ENCODE assay signal across 16 cellular contexts in the genomic region with DNA sequence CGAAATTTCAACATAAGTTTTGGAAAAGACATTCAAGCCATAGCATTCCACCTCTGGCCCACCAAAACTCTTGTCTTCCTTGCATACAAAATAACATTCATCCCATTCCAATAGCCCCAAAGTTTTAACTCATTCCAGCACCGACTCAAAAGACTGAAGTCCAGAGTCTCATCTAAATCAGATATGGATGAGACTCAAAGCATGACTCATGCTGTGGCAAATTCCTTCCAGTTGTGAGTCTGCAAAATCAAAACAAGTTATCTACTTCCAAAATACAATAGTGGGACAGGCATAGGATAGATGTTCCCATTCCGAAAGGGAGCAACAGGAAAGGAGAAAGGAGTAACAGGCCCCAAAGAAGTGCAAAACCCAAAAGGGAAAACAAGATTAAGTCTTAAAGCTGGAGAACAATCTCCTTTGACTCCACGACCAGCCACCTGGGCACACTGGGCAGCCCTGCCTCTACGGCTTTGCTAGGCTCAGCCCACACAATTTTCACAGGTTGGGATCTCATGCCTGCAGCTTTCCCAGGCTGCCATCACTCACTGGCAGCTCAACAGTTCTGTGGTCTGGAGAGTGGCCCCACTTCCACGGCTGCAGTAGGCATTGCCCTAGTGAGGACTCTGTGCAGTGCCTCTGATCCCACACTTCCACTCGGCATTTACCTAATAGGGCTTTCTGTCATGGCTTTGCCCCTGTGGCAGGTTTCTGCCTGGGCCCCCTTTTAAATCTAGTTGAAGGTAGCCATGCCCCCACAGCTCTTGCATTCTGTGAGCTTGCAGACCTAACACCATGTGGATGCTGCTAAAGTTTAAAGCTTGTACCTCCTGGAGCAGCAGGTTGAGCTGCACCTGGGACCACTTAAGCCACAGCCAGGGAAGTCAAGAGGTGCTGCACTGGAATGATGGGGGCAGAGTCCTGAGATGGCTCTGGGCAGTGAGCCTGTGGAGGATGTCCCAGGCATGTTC. TPM values are rescaled to one million over a fixed set of nuclear protein-coding genes. Genes with fewer than 3 reads are reported as not detected.
DNase-seq lines count a peak whose midpoint lies in the region; ATAC-seq and TF ChIP-seq lines count a peak whose summit lies in the region.
"Had no signal": no experiment of that assay in that cellular context is flagged by ENCODE, and none has a peak within 500 bp of the region (broad histone marks: within the 10 kb centered on the region; RNA-seq: fewer than 3 reads in every experiment).

No MANE protein-coding gene starts in this region.

- no peak overlapping the region for H3K4me3 Mint-ChIP-seq in activated CD4-positive, alpha-beta memory T cell treated with anti-CD3 and anti-CD28 coated beads, Interleukin-2, amount 10 ng/mL, durations not matched to agents 7 days and 5 days
- no peak overlapping the region for H3K4me3 Mint-ChIP-seq in activated CD4-positive, alpha-beta memory T cell treated with anti-CD3 and anti-CD28 coated beads for 36 hours
- H3K4me3 Mint-ChIP-seq in WTC11: no peak overlapping the region
- no peak overlapping the region for H3K4me3 Mint-ChIP-seq in CD4-positive, alpha-beta memory T cell
- H3K4me3 Mint-ChIP-seq: activated naive CD8-positive, alpha-beta T cell treated with anti-CD3 and anti-CD28 coated beads, Interleukin-2, amount 10 ng/mL, durations not matched to agents 7 days and 5 days; dendritic cell treated with granulocyte-macrophage colony-stimulating factor and Interleukin-4, amounts not matched to agents 40 ng/mL and 50 ng/mL, for 4 days had no signal

- no peaks in the 10 kb centered on the region for H3K36me3 ChIP-seq in heart right ventricle
- H3K36me3 ChIP-seq in CD4-positive, alpha-beta memory T cell (ENCODE audit: insufficient read depth, low read length): no peaks in the 10 kb centered on the region
- H3K36me3 ChIP-seq: neutrophil had no signal

- H3K27ac Mint-ChIP-seq in activated CD4-positive, alpha-beta memory T cell treated with anti-CD3 and anti-CD28 coated beads, Interleukin-2, amount 10 ng/mL, durations not matched to agents 7 days and 5 days: no peak overlapping the region
- H3K27ac Mint-ChIP-seq in activated CD4-positive, alpha-beta memory T cell treated with anti-CD3 and anti-CD28 coated beads for 36 hours: no peak overlapping the region
- no peak overlapping the region for H3K27ac Mint-ChIP-seq in WTC11
- peak overlapping the region in 1 of 7 donors; percentile 51 for H3K27ac Mint-ChIP-seq in CD4-positive, alpha-beta memory T cell
- H3K27ac Mint-ChIP-seq: activated naive CD8-positive, alpha-beta T cell treated with anti-CD3 and anti-CD28 coated beads, Interleukin-2, amount 10 ng/mL, durations not matched to agents 7 days and 5 days; dendritic cell treated with granulocyte-macrophage colony-stimulating factor and Interleukin-4, amounts not matched to agents 40 ng/mL and 50 ng/mL, for 4 days had no signal

- no peak for TF ChIP-seq CTCF in fibroblast of the aortic adventitia (IDR thresholded peaks at IDR 0.05; ENCODE audit: insufficient read depth, low read length)
- TF ChIP-seq CTCF in WTC11 (IDR thresholded peaks at IDR 0.05): no peak
- no peak for TF ChIP-seq CTCF in heart right ventricle (IDR thresholded peaks at IDR 0.05)

- no peak overlapping the region for H3K4me3 ChIP-seq in fibroblast of the aortic adventitia (ENCODE audit: low read depth, low read length)
- H3K4me3 ChIP-seq in heart right ventricle: no peak overlapping the region
- H3K4me3 ChIP-seq in CD4-positive, alpha-beta memory T cell (ENCODE audit: low read length in 2 of 2): no peak overlapping the region

- no peaks in the 10 kb centered on the region for H3K4me1 Mint-ChIP-seq in activated CD4-positive, alpha-beta memory T cell treated with anti-CD3 and anti-CD28 coated beads, Interleukin-2, amount 10 ng/mL, durations not matched to agents 7 days and 5 days
- no peaks in the 10 kb centered on the region for H3K4me1 Mint-ChIP-seq in activated CD4-positive, alpha-beta memory T cell treated with anti-CD3 and anti-CD28 coated beads for 36 hours (ENCODE audit: low read depth)
- peaks cover 14% of the 10 kb centered on the region for H3K4me1 Mint-ChIP-seq in WTC11
- H3K4me1 Mint-ChIP-seq in CD4-positive, alpha-beta memory T cell: no peaks in the 10 kb centered on the region
- H3K4me1 Mint-ChIP-seq: activated naive CD8-positive, alpha-beta T cell treated with anti-CD3 and anti-CD28 coated beads, Interleukin-2, amount 10 ng/mL, durations not matched to agents 7 days and 5 days had no signal

- peak; percentile 10 for DNase-seq in activated CD4-positive, alpha-beta memory T cell treated with anti-CD3 and anti-CD28 coated beads, Interleukin-2, amount 10 ng/mL, durations not matched to agents 7 days and 5 days
- DNase-seq in activated CD4-positive, alpha-beta memory T cell treated with anti-CD3 and anti-CD28 coated beads for 36 hours: no peak
- DNase-seq in fibroblast of the aortic adventitia (ENCODE audit: low read depth) (peak; percentile 76), WTC11 (ENCODE audit: low spot score) (no peak), heart right ventricle (no peak)
- peak; percentile 1 for DNase-seq in stimulated activated naive CD8-positive, alpha-beta T cell treated with anti-CD3 and anti-CD28 coated beads, Interleukin-15, Interleukin-2, amounts not matched to agents 100 U/mL and 50 U/mL, for 24 hours
- no peak for DNase-seq in CD4-positive, alpha-beta memory T cell
- DNase-seq: activated naive CD8-positive, alpha-beta T cell treated with anti-CD3 and anti-CD28 coated beads, Interleukin-2, amount 10 ng/mL, durations not matched to agents 7 days and 5 days; Calu3; MV-4-11; NCI-H2171 had no signal

- no peak overlapping the region for H3K27ac ChIP-seq in heart right ventricle
- no peak overlapping the region for H3K27ac ChIP-seq in CD4-positive, alpha-beta memory T cell (ENCODE audit: low read depth, low read length)
- H3K27ac ChIP-seq: neutrophil had no signal

- peaks cover 45% of the 10 kb centered on the region for H3K27me3 Mint-ChIP-seq in activated CD4-positive, alpha-beta memory T cell treated with anti-CD3 and anti-CD28 coated beads, Interleukin-2, amount 10 ng/mL, durations not matched to agents 7 days and 5 days
- no peaks in the 10 kb centered on the region for H3K27me3 Mint-ChIP-seq in activated CD4-positive, alpha-beta memory T cell treated with anti-CD3 and anti-CD28 coated beads for 36 hours
- peaks cover 11% of the 10 kb centered on the region; the same call in 1 of the 2 replicates for H3K27me3 Mint-ChIP-seq in WTC11 (ENCODE audit: low read depth)
- H3K27me3 Mint-ChIP-seq in CD4-positive, alpha-beta memory T cell: peaks cover 0 to 5% of the 10 kb centered on the region in 2 donors

- ATAC-seq in SK-N-SH treated with all-trans-retinoic acid at 6 μM for 48 hours (peak; percentile 76), WTC11 (no peak), heart right ventricle (no peak)
- no peak for ATAC-seq in stimulated activated naive CD8-positive, alpha-beta T cell treated with anti-CD3 and anti-CD28 coated beads, Interleukin-15, Interleukin-2, amounts not matched to agents 100 U/mL and 50 U/mL, for 24 hours
- ATAC-seq: HCT116 had no signal

- POLR2A ChIA-PET in activated CD4-positive, alpha-beta memory T cell treated with anti-CD3 and anti-CD28 coated beads, Interleukin-2, amount 10 ng/mL, durations not matched to agents 7 days and 5 days (lab: Charles Lee): interaction anchor here (1.1 kb wide), 1 partner anchor 47 kb away, joined by 3 read pairs; no protein-coding TSS in a partner anchor
- POLR2A ChIA-PET in activated CD4-positive, alpha-beta memory T cell treated with anti-CD3 and anti-CD28 coated beads for 36 hours (lab: Charles Lee): no interaction called here
- POLR2A ChIA-PET in WTC11 (lab: Charles Lee): no interaction called here
- POLR2A ChIA-PET in CD4-positive, alpha-beta memory T cell (lab: Charles Lee; ENCODE audit: partially characterized antibody): no interaction called here

- CTCF ChIA-PET in activated CD4-positive, alpha-beta memory T cell treated with anti-CD3 and anti-CD28 coated beads, Interleukin-2, amount 10 ng/mL, durations not matched to agents 7 days and 5 days (lab: Charles Lee): no interaction called here
- CTCF ChIA-PET in activated CD4-positive, alpha-beta memory T cell treated with anti-CD3 and anti-CD28 coated beads for 36 hours (lab: Charles Lee): interaction anchor here (1.0 to 1.5 kb wide), 2 partner anchors 19 to 269 kb away, joined by 3 to 5 read pairs; no protein-coding TSS in a partner anchor
- CTCF ChIA-PET in WTC11 (lab: Charles Lee): interaction anchor here (0.9 to 1.3 kb wide), 3 partner anchors 22 to 158 kb away, joined by 3 to 4 read pairs (median 4); no protein-coding TSS in a partner anchor
- CTCF ChIA-PET in CD4-positive, alpha-beta memory T cell (lab: Charles Lee; ENCODE audit: partially characterized antibody): interaction anchor here (1.1 kb wide), 1 partner anchor 22 kb away, joined by 3 read pairs; no protein-coding TSS in a partner anchor

- intact Hi-C loops in activated CD4-positive, alpha-beta memory T cell treated with anti-CD3 and anti-CD28 coated beads for 36 hours (cut with micrococcal nuclease): no loop called here
- intact Hi-C loops in heart right ventricle (cut with DNase I): no loop called here
- intact Hi-C loops in CD4-positive, alpha-beta memory T cell (cut with micrococcal nuclease): no loop called here

- peaks cover 0 to 26% (median 8%) of the 10 kb centered on the region in 11 donors for H3K9me3 ChIP-seq in heart right ventricle
- no peaks in the 10 kb centered on the region for H3K9me3 ChIP-seq in CD4-positive, alpha-beta memory T cell (ENCODE audit: control insufficient read depth in 1 of 2, low read length in 2 of 2)
- H3K9me3 ChIP-seq: neutrophil had no signal

- 72% methylated on average over 7 of the region's 7 CpGs for WGBS in heart right ventricle, 2 donors

- H3K27me3 ChIP-seq in heart right ventricle: peaks cover 0 to 21% (median 12%) of the 10 kb centered on the region in 7 donors
- no peaks in the 10 kb centered on the region for H3K27me3 ChIP-seq in CD4-positive, alpha-beta memory T cell (ENCODE audit: insufficient read depth, low read length)
- H3K27me3 ChIP-seq: neutrophil had no signal

- peaks cover 0 to 12% (median 0%) of the 10 kb centered on the region in 9 donors for H3K4me1 ChIP-seq in heart right ventricle
- no peaks in the 10 kb centered on the region for H3K4me1 ChIP-seq in CD4-positive, alpha-beta memory T cell (ENCODE audit: insufficient read depth, low read length)

- H3K36me3 Mint-ChIP-seq in activated CD4-positive, alpha-beta memory T cell treated with anti-CD3 and anti-CD28 coated beads, Interleukin-2, amount 10 ng/mL, durations not matched to agents 7 days and 5 days (ENCODE audit: low read depth): no peaks in the 10 kb centered on the region
- peaks cover 1% of the 10 kb centered on the region for H3K36me3 Mint-ChIP-seq in activated CD4-positive, alpha-beta memory T cell treated with anti-CD3 and anti-CD28 coated beads for 36 hours
- no peaks in the 10 kb centered on the region for H3K36me3 Mint-ChIP-seq in WTC11
- H3K36me3 Mint-ChIP-seq in CD4-positive, alpha-beta memory T cell: peaks cover 0 to 5% of the 10 kb centered on the region in 2 donors
- H3K36me3 Mint-ChIP-seq: activated naive CD8-positive, alpha-beta T cell treated with anti-CD3 and anti-CD28 coated beads, Interleukin-2, amount 10 ng/mL, durations not matched to agents 7 days and 5 days had no signal

- H3K9me3 Mint-ChIP-seq in activated CD4-positive, alpha-beta memory T cell treated with anti-CD3 and anti-CD28 coated beads, Interleukin-2, amount 10 ng/mL, durations not matched to agents 7 days and 5 days: peaks cover under 1% of the 10 kb centered on the region
- peaks cover 10% of the 10 kb centered on the region for H3K9me3 Mint-ChIP-seq in activated CD4-positive, alpha-beta memory T cell treated with anti-CD3 and anti-CD28 coated beads for 36 hours
- peaks cover 10% of the 10 kb centered on the region; the same call in 1 of the 2 replicates for H3K9me3 Mint-ChIP-seq in WTC11
- H3K9me3 Mint-ChIP-seq in CD4-positive, alpha-beta memory T cell: peaks cover 3 to 16% (median 11%) of the 10 kb centered on the region in 8 donors

RNA-seq across cellular contexts. Expression of a gene that starts 51.0 kb away (rescaled TPM):
- 100 to 1,000 TPM; 177 to 183 TPM for total RNA-seq in activated CD4-positive, alpha-beta memory T cell treated with anti-CD3 and anti-CD28 coated beads, Interleukin-2, amount 10 ng/mL, durations not matched to agents 7 days and 5 days
- 100 to 1,000 TPM; 153 to 155 TPM for total RNA-seq in activated CD4-positive, alpha-beta memory T cell treated with anti-CD3 and anti-CD28 coated beads for 36 hours
- not detected in 2 replicates for total RNA-seq in fibroblast of the aortic adventitia (ENCODE audit: low replicate concordance)
- 1.5 to 1.8 TPM (median 1.8 TPM) in 3 replicates for total RNA-seq in WTC11 (2021)
- total RNA-seq in heart right ventricle: 1 to 10 TPM in 2 of 10 donors, under 1 TPM in 8; 0.15 to 5.9 (median 0.40) TPM
- under 1 TPM; 0.07 to 0.35 TPM for polyA plus RNA-seq in heart right ventricle
- total RNA-seq in CD4-positive, alpha-beta memory T cell: 100 to 1,000 TPM; 105 to 112 TPM
- polyA plus RNA-seq in CD4-positive, alpha-beta memory T cell: 10 to 100 TPM; 12.5 to 50.8 TPM
- total RNA-seq: frontal cortex had no signal

Comparison
In these comparisons a context has a peak if more than half of its experiments do, and no peak if none do; other contexts are left out.
1. DNase-seq: peak in activated CD4-positive, alpha-beta memory T cell treated with anti-CD3 and anti-CD28 coated beads, Interleukin-2, amount 10 ng/mL, durations not matched to agents 7 days and 5 days (single experiment), fibroblast of the aortic adventitia (single experiment) and stimulated activated naive CD8-positive, alpha-beta T cell treated with anti-CD3 and anti-CD28 coated beads, Interleukin-15, Interleukin-2, amounts not matched to agents 100 U/mL and 50 U/mL, for 24 hours (single experiment); none in activated CD4-positive, alpha-beta memory T cell treated with anti-CD3 and anti-CD28 coated beads for 36 hours (single experiment), WTC11 (single experiment), heart right ventricle (0 of 2) and CD4-positive, alpha-beta memory T cell (0 of 5).
2. RNA of a gene that starts 51.0 kb away (total RNA-seq): 177 to 183 TPM in activated CD4-positive, alpha-beta memory T cell treated with anti-CD3 and anti-CD28 coated beads, Interleukin-2, amount 10 ng/mL, durations not matched to agents 7 days and 5 days, 153 to 155 TPM in activated CD4-positive, alpha-beta memory T cell treated with anti-CD3 and anti-CD28 coated beads for 36 hours and 105 to 112 TPM in CD4-positive, alpha-beta memory T cell; 1.5 to 1.8 TPM in WTC11, 0.15 to 5.9 TPM in heart right ventricle and not detected in fibroblast of the aortic adventitia; every median in the first group is over 10 times any median in the second.